In genomic region chr20:47676912-47677311, GRCh38 we compare ENCODE assay signal across 17 cellular contexts.
DNase-seq lines count a peak whose midpoint lies in the region; ATAC-seq and TF ChIP-seq lines count a peak whose summit lies in the region.
"Had no signal": no experiment of that assay in that cellular context is flagged by ENCODE, and none has a peak within 500 bp of the region (broad histone marks: within the 10 kb centered on the region; RNA-seq: fewer than 3 reads in every experiment).

No MANE protein-coding gene starts in this region.

- no peak overlapping the region for H2BK5ac ChIP-seq in mesenchymal stem cell (ENCODE audit: low read depth, low read length, poor library complexity, severe bottlenecking)

- H3K9ac ChIP-seq in mesenchymal stem cell (ENCODE audit: low read length), result no peak overlapping the region

- no peak overlapping the region for H3K4ac ChIP-seq in mesenchymal stem cell (ENCODE audit: low read depth in 1 of 2, low read length in 2 of 2)

- H4K91ac ChIP-seq in mesenchymal stem cell (ENCODE audit: low read length), result no peak overlapping the region

- peak overlapping the region; percentile 61 for H3K27ac ChIP-seq in RWPE1
- no peak overlapping the region for H3K27ac ChIP-seq in mesenchymal stem cell (ENCODE audit: low read length, poor library complexity, severe bottlenecking)
- no peak overlapping the region for H3K27ac ChIP-seq in CD4-positive, alpha-beta T cell (ENCODE audit: low read depth, low read length)
- H3K27ac ChIP-seq: 22Rv1 had no signal

- no peak overlapping the region for H2AK5ac ChIP-seq in mesenchymal stem cell (ENCODE audit: low read length, severe bottlenecking)

- no peaks in the 10 kb centered on the region for H3K9me3 Mint-ChIP-seq in CD4-positive, alpha-beta T cell
- H3K9me3 Mint-ChIP-seq: CD8-positive, alpha-beta T cell; GM23338; H9 had no signal

- peak overlapping the region; percentile 18 for H2BK15ac ChIP-seq in mesenchymal stem cell (ENCODE audit: low read depth, poor library complexity, severe bottlenecking)

- CTCF ChIA-PET in RWPE1 (lab: Yijun Ruan, JAX), result interaction anchor here (0.6 to 2.5 kb wide), 10 partner anchors 14 to 958 kb away, joined by 3 to 44 read pairs (median 4); no protein-coding TSS in a partner anchor
- CTCF ChIA-PET in CD4-positive, alpha-beta T cell (lab: Charles Lee), result interaction anchor here (0.5 to 3.4 kb wide), 2 partner anchors 42 to 944 kb away, joined by 3 to 22 read pairs; no protein-coding TSS in a partner anchor

- H3K27ac Mint-ChIP-seq in CD4-positive, alpha-beta T cell, result no peak overlapping the region
- H3K27ac Mint-ChIP-seq: B cell; CD8-positive, alpha-beta T cell; GM23338 had no signal

- no peak for TF ChIP-seq CTCF in RWPE1 (conservative IDR thresholded peaks at IDR 0.05; ENCODE audit: low read depth)
- TF ChIP-seq CTCF in CD4-positive, alpha-beta T cell (IDR thresholded peaks at IDR 0.05), result no peak

- H3K14ac ChIP-seq in mesenchymal stem cell (ENCODE audit: low read length in 2 of 2), result no peak overlapping the region

- H3K4me1 Mint-ChIP-seq in CD4-positive, alpha-beta T cell (ENCODE audit: low read depth), result peaks cover 6% of the 10 kb centered on the region

- H3K18ac ChIP-seq in mesenchymal stem cell (ENCODE audit: low read depth in 1 of 2, low read length in 2 of 2), result no peak overlapping the region

- DNase-seq in activated effector memory CD4-positive, alpha-beta T cell treated with anti-CD3 and anti-CD28 coated beads, Interleukin-2, amount 50 U/mL, for 16 hours, result peak; percentile 59
- no peak for DNase-seq in activated effector memory CD4-positive, alpha-beta T cell treated with Interleukin-2 at 50 U/mL for 16 hours
- no peak for DNase-seq in RWPE1 (ENCODE audit: low spot score)
- DNase-seq in mesenchymal stem cell, result no peak
- no peak for DNase-seq in NCI-H2227 (lab: John Stamatoyannopoulos, UW; ENCODE audit: unreplicated experiment)
- no peak for DNase-seq in CD4-positive, alpha-beta T cell
- DNase-seq in central memory CD4-positive, alpha-beta T cell, result no peak
- DNase-seq: C1 segment of cervical spinal cord, DMS153, EL, GDM1 had no signal

- no peaks in the 10 kb centered on the region for H3K27me3 ChIP-seq in mesenchymal stem cell (ENCODE audit: control insufficient read depth in 1 of 2, insufficient read depth in 1 of 2, low read length in 2 of 2)
- no peaks in the 10 kb centered on the region for H3K27me3 ChIP-seq in CD4-positive, alpha-beta T cell (ENCODE audit: control insufficient read depth, insufficient read depth, low read length)

- H2BK120ac ChIP-seq in mesenchymal stem cell (ENCODE audit: low read depth, low read length), result no peak overlapping the region

- POLR2A ChIA-PET in RWPE1 (lab: Yijun Ruan, JAX; ENCODE audit: low non-redundant PET), result no interaction called here
- POLR2A ChIA-PET in CD4-positive, alpha-beta T cell (lab: Charles Lee), result no interaction called here

- WGBS in mesenchymal stem cell, result 89% methylated on average over 8 of the region's 8 CpGs

- H3K23ac ChIP-seq in mesenchymal stem cell (ENCODE audit: low read length in 2 of 2), result no peak overlapping the region

- H3K79me1 ChIP-seq in mesenchymal stem cell (replicated peaks; ENCODE audit: low read length, poor library complexity, severe bottlenecking), result no peaks in the 10 kb centered on the region

- no peak for ATAC-seq in CD4-positive, alpha-beta T cell (ENCODE audit: poor library complexity)

- no peak overlapping the region for H2BK12ac ChIP-seq in mesenchymal stem cell (ENCODE audit: low read length in 2 of 2)

- H3K4me1 ChIP-seq in mesenchymal stem cell (ENCODE audit: control insufficient read depth, insufficient read depth, low read depth, low read length), result peaks cover 2% of the 10 kb centered on the region

- no peaks in the 10 kb centered on the region for H3K27me3 Mint-ChIP-seq in CD4-positive, alpha-beta T cell

- H4K8ac ChIP-seq in mesenchymal stem cell (ENCODE audit: low read length), result no peak overlapping the region

- H3K4me3 ChIP-seq in mesenchymal stem cell (ENCODE audit: insufficient read depth in 1 of 2, low read depth in 1 of 2, low read length in 2 of 2), result no peak overlapping the region
- H3K4me3 ChIP-seq: GM23338 had no signal

- no peaks in the 10 kb centered on the region for H3K36me3 Mint-ChIP-seq in CD4-positive, alpha-beta T cell (ENCODE audit: low read depth)
- H3K36me3 Mint-ChIP-seq: CD8-positive, alpha-beta T cell had no signal

- intact Hi-C loops in CD4-positive, alpha-beta T cell (cut with DNase I, micrococcal nuclease), result loop anchor here in 1 of 2 experiments (5.0 kb wide), 1 partner anchor 50 kb away; no protein-coding TSS in a partner anchor

- no peak overlapping the region for H3K4me3 Mint-ChIP-seq in CD4-positive, alpha-beta T cell
- H3K4me3 Mint-ChIP-seq: B cell; CD8-positive, alpha-beta T cell; GM23338; H9 had no signal

- H3K4me2 ChIP-seq in mesenchymal stem cell (ENCODE audit: low read length, poor library complexity, severe bottlenecking), result no peak overlapping the region
- H3K4me2 ChIP-seq: GM23338 had no signal

- no peaks in the 10 kb centered on the region for H3K9me3 ChIP-seq in mesenchymal stem cell (ENCODE audit: control insufficient read depth, low read length)
- H3K9me3 ChIP-seq in CD4-positive, alpha-beta T cell (ENCODE audit: control insufficient read depth, low read length), result no peaks in the 10 kb centered on the region
- H3K9me3 ChIP-seq: Caco-2 had no signal

- H3K36me3 ChIP-seq in mesenchymal stem cell (ENCODE audit: control insufficient read depth in 1 of 2, insufficient read depth in 2 of 2, low read depth in 1 of 2, low read length in 2 of 2), result peaks cover 0 to 52% of the 10 kb centered on the region in 2 experiments

- H2AFZ ChIP-seq in mesenchymal stem cell (ENCODE audit: low read depth, low read length), result no peak overlapping the region
- H2AFZ ChIP-seq: GM23338 had no signal
